In the genomic region with DNA sequence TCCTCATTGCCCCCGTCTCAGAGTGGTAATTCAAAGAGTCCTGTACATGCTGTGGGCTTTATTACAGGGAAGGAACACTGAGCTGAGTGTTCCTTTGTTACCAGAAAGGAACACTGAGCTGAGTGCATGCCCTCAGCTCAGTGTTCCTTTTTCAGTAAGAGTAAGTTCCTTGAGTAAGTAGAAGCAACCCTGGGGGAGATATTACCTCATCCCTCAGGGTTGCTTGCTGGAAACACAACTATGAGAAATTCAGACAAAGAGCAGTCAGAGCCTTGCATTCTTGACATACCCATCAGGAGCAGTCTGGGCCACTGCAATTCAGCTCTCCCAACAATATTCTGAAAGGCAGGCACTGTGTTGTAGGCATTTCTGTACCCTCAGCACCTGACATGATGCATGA, we compare ENCODE assay signal across 10 cellular contexts. TPM values are rescaled to one million over a fixed set of nuclear protein-coding genes. Genes with fewer than 3 reads are reported as not detected.
A peak's percentile ranks its signal among the peaks of the same experiment; 100 is the strongest.
DNase-seq lines count a peak whose midpoint lies in the region; ATAC-seq and TF ChIP-seq lines count a peak whose summit lies in the region.
"Had no signal": no experiment of that assay in that cellular context is flagged by ENCODE, and none has a peak within 500 bp of the region (broad histone marks: within the 10 kb centered on the region; RNA-seq: fewer than 3 reads in every experiment).

No MANE protein-coding gene starts in this region.

- intact Hi-C loops in left cardiac atrium (cut with DNase I) (no loop called here), left ventricle myocardium inferior (cut with micrococcal nuclease) (no loop called here), MCF 10A (cut with micrococcal nuclease) (no loop called here), upper lobe of right lung (cut with DNase I) (no loop called here)

- ATAC-seq in left cardiac atrium, result peak; percentile 23 to 49
- ATAC-seq in upper lobe of right lung, result peak; percentile 55
- ATAC-seq: left lobe of liver had no signal

- H3K27ac Mint-ChIP-seq in MCF 10A (ENCODE audit: low read depth, unreplicated experiment), result no peak overlapping the region

- no peaks in the 10 kb centered on the region for H3K36me3 Mint-ChIP-seq in MCF 10A (ENCODE audit: insufficient read depth, unreplicated experiment)

- no peak overlapping the region for H3K4me3 Mint-ChIP-seq in MCF 10A (ENCODE audit: unreplicated experiment)

- CTCF ChIA-PET in MCF 10A (lab: Yijun Ruan, JAX), result interaction anchor here (0.6 to 2.7 kb wide), 5 partner anchors 9 to 248 kb away, joined by 3 to 8 read pairs (median 3); no protein-coding TSS in a partner anchor

- no peaks in the 10 kb centered on the region for H3K27me3 Mint-ChIP-seq in MCF 10A (ENCODE audit: insufficient read depth, unreplicated experiment)

- H3K27me3 ChIP-seq in left ventricle myocardium inferior (ENCODE audit: low read depth) (no peaks in the 10 kb centered on the region), upper lobe of right lung (no peaks in the 10 kb centered on the region), SJCRH30 (no peaks in the 10 kb centered on the region)

- no peak for DNase-seq in left cardiac atrium
- DNase-seq in left ventricle myocardium inferior, result no peak
- DNase-seq in MCF 10A (ENCODE audit: unreplicated experiment), result peak; percentile 11
- peak; percentile 38 for DNase-seq in iPS-NIHi7 (ENCODE audit: extremely low spot score)
- DNase-seq in upper lobe of right lung, result no peak
- DNase-seq in 8988T, result no peak
- no peak for DNase-seq in SJCRH30
- DNase-seq in NCI-H1417 (lab: John Stamatoyannopoulos, UW), result no peak

- H3K4me1 Mint-ChIP-seq in MCF 10A (ENCODE audit: insufficient read depth, unreplicated experiment), result peaks cover 5% of the 10 kb centered on the region

- H3K4me3 ChIP-seq in left ventricle myocardium inferior, result no peak overlapping the region
- no peak overlapping the region for H3K4me3 ChIP-seq in upper lobe of right lung
- no peak overlapping the region for H3K4me3 ChIP-seq in SJCRH30

- H3K9me3 Mint-ChIP-seq in MCF 10A (ENCODE audit: unreplicated experiment), result no peaks in the 10 kb centered on the region

- H3K27ac ChIP-seq in left ventricle myocardium inferior (replicated peaks), result no peak overlapping the region
- no peak overlapping the region for H3K27ac ChIP-seq in upper lobe of right lung
- no peak overlapping the region for H3K27ac ChIP-seq in SJCRH30
- H3K27ac ChIP-seq: RWPE1 had no signal

- H3K4me1 ChIP-seq in left ventricle myocardium inferior (peaks cover 12% of the 10 kb centered on the region), upper lobe of right lung (no peaks in the 10 kb centered on the region), SJCRH30 (peaks cover 4% of the 10 kb centered on the region; the same call in 1 of the 2 replicates)

- POLR2A ChIA-PET in MCF 10A (lab: Yijun Ruan, JAX), result interaction anchor here (0.9 to 1.0 kb wide), 2 partner anchors 9 to 54 kb away, joined by 3 read pairs; a partner anchor contains a TSS

- no TSS peak for BruUV-seq in MCF 10A (replicated peaks; lab: Mats Ljungman, UMichigan)

- no peaks in the 10 kb centered on the region for H3K36me3 ChIP-seq in left ventricle myocardium inferior
- no peaks in the 10 kb centered on the region for H3K36me3 ChIP-seq in upper lobe of right lung
- H3K36me3 ChIP-seq in SJCRH30, result no peaks in the 10 kb centered on the region

- H3K9me3 ChIP-seq in left ventricle myocardium inferior (replicated peaks), result no peaks in the 10 kb centered on the region
- H3K9me3 ChIP-seq in upper lobe of right lung, result no peaks in the 10 kb centered on the region
- H3K9me3 ChIP-seq in SJCRH30 (replicated peaks), result peaks cover 3% of the 10 kb centered on the region; the same call in 1 of the 2 replicates

- TF ChIP-seq CTCF in left ventricle myocardium inferior (IDR thresholded peaks at IDR 0.05; ENCODE audit: borderline replicate concordance), result no peak
- TF ChIP-seq CTCF in MCF 10A (IDR thresholded peaks at IDR 0.05; ENCODE audit: unreplicated experiment), result no peak
- TF ChIP-seq CTCF in upper lobe of right lung (IDR thresholded peaks at IDR 0.05), result no peak

RNA-seq across cellular contexts. Expression of a gene that starts 17.0 kb away (rescaled TPM):
- total RNA-seq in left cardiac atrium (not detected), left ventricle myocardium inferior (not detected), MCF 10A (2022) (not detected in 2 replicates), upper lobe of right lung (not detected)
- not detected in 2 replicates for total RNA-seq in SJCRH30 (2014; rRNA removed; shearing (Covaris generic))
- total RNA-seq: left lobe of liver had no signal

RNA-seq across cellular contexts. Expression of a gene that starts 53.7 kb away (rescaled TPM):
- total RNA-seq in left cardiac atrium, result 10 to 100 TPM; 16.5 to 16.7 TPM
- total RNA-seq in left ventricle myocardium inferior, result 25.3 TPM
- 42.4 and 43.5 TPM in 2 replicates for total RNA-seq in MCF 10A (2022)
- total RNA-seq in upper lobe of right lung, result 11.5 TPM
- 16.8 and 18.2 TPM in 2 replicates for total RNA-seq in SJCRH30 (2014; rRNA removed; shearing (Covaris generic))

Comparison
In these comparisons a context has a peak if more than half of its experiments do, and no peak if none do; other contexts are left out.
1. DNase-seq: peak in MCF 10A (single experiment) and iPS-NIHi7 (single experiment); none in left cardiac atrium (single experiment), left ventricle myocardium inferior (single experiment), upper lobe of right lung (single experiment), 8988T (single experiment), SJCRH30 (0 of 2) and NCI-H1417 (0 of 3).